ENCODE assay signal across 8 cellular contexts in the genomic region with DNA sequence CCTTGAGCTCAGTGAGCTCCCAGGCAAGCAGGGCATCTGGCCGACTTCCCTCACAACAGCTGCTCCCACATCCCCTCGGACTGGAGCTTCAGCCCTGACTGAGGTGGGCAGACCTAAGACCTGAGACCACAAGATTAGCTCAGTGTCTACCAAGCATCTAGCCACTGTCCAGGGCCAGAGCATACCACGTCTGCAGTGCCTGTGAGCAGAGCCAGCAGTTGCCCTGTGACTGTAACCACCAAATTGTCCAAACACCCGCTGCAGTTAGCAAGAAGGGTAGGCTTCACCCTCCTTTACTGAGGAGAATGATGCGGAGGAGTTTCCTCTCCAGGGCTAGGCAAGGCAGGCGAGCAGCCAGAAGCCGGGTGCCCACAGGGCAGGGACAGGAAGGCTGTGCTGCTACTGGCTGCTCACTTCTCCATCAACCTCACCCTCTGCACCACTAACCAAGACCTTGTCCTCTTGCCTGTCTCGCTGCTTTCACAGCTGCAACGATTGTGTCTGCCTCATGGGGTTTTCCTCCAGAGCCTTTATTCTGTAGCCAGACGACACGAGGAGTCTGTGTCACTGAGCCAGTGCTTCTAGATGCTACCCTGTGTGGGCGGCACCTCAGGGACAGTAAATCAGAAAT. TPM values are rescaled to one million over a fixed set of nuclear protein-coding genes. Genes with fewer than 3 reads are reported as not detected.
DNase-seq lines count a peak whose midpoint lies in the region; ATAC-seq and TF ChIP-seq lines count a peak whose summit lies in the region.

No MANE protein-coding gene starts in this region.

- TF ChIP-seq CTCF in uterus (IDR thresholded peaks at IDR 0.05), result no peak

- H3K4me1 ChIP-seq in uterus, result no peaks in the 10 kb centered on the region

- TF ChIP-seq POLR2A in uterus (IDR thresholded peaks at IDR 0.05), result no peak

- H3K27me3 ChIP-seq in uterus, result no peaks in the 10 kb centered on the region

- no peaks in the 10 kb centered on the region for H3K36me3 ChIP-seq in uterus

- peak overlapping the region; percentile 90 for H3K27ac Mint-ChIP-seq in activated CD4-positive, alpha-beta T cell treated with anti-CD3 and anti-CD28 coated beads, Interleukin-2, amount 10 ng/mL, durations not matched to agents 24 days and 14 days

- no peak overlapping the region for H3K4me3 ChIP-seq in uterus

- intact Hi-C loops in activated CD4-positive, alpha-beta T cell treated with anti-CD3 and anti-CD28 coated beads, Interleukin-2, amount 10 ng/mL, durations not matched to agents 24 days and 14 days (cut with micrococcal nuclease), result no loop called here
- intact Hi-C loops in uterus (cut with DNase I; ENCODE audit: low total_unique reads), result no loop called here

- peaks cover 40% of the 10 kb centered on the region for H3K4me1 Mint-ChIP-seq in activated CD4-positive, alpha-beta T cell treated with anti-CD3 and anti-CD28 coated beads, Interleukin-2, amount 10 ng/mL, durations not matched to agents 24 days and 14 days

- ATAC-seq in GM21360 (IDR thresholded peaks at IDR 0.05; ENCODE audit: unreplicated experiment), result peak; percentile 54
- ATAC-seq in GM18867 (IDR thresholded peaks at IDR 0.05; ENCODE audit: unreplicated experiment), result no peak
- ATAC-seq in HG02623 (IDR thresholded peaks at IDR 0.05; ENCODE audit: unreplicated experiment), result no peak
- no peak for ATAC-seq in HG03439 (IDR thresholded peaks at IDR 0.05; ENCODE audit: unreplicated experiment)

- H3K27ac ChIP-seq in uterus, result no peak overlapping the region

- no peaks in the 10 kb centered on the region for H3K27me3 Mint-ChIP-seq in activated CD4-positive, alpha-beta T cell treated with anti-CD3 and anti-CD28 coated beads, Interleukin-2, amount 10 ng/mL, durations not matched to agents 24 days and 14 days

- H3K9me3 ChIP-seq in uterus, result no peaks in the 10 kb centered on the region

- no peaks in the 10 kb centered on the region for H3K9me3 Mint-ChIP-seq in activated CD4-positive, alpha-beta T cell treated with anti-CD3 and anti-CD28 coated beads, Interleukin-2, amount 10 ng/mL, durations not matched to agents 24 days and 14 days

- peak; percentile 85 for DNase-seq in activated CD4-positive, alpha-beta T cell treated with anti-CD3 and anti-CD28 coated beads, Interleukin-2, amount 10 ng/mL, durations not matched to agents 24 days and 14 days
- peak; percentile 13 for DNase-seq in effector CD8-positive, alpha-beta T cell (lab: John Stamatoyannopoulos, UW)
- peak in 2 of 3 donors; percentile 23 to 24 for DNase-seq in stimulated activated CD4-positive, alpha-beta T cell treated with anti-CD3 and anti-CD28 coated beads, TNF-alpha, amount 100 ng/mL, for 1 hour (ENCODE audit: low read depth in 3 of 3, low spot score in 1 of 3)
- no peak for DNase-seq in uterus

- peaks cover 36% of the 10 kb centered on the region for H3K36me3 Mint-ChIP-seq in activated CD4-positive, alpha-beta T cell treated with anti-CD3 and anti-CD28 coated beads, Interleukin-2, amount 10 ng/mL, durations not matched to agents 24 days and 14 days (ENCODE audit: low read depth)

- H3K4me3 Mint-ChIP-seq in activated CD4-positive, alpha-beta T cell treated with anti-CD3 and anti-CD28 coated beads, Interleukin-2, amount 10 ng/mL, durations not matched to agents 24 days and 14 days, result peak overlapping the region; percentile 65

RNA-seq across cellular contexts. Expression of gene ANAPC7, which starts 53.9 kb away (rescaled TPM):
- total RNA-seq in activated CD4-positive, alpha-beta T cell treated with anti-CD3 and anti-CD28 coated beads, Interleukin-2, amount 10 ng/mL, durations not matched to agents 24 days and 14 days, result 71.4 and 77.4 TPM in 2 replicates
- total RNA-seq in uterus, result 10 to 100 TPM; 40.0 to 68.1 (median 63.5) TPM

Comparison
In these comparisons a context has a peak if more than half of its experiments do, and no peak if none do; other contexts are left out.
1. DNase-seq: peak in activated CD4-positive, alpha-beta T cell treated with anti-CD3 and anti-CD28 coated beads, Interleukin-2, amount 10 ng/mL, durations not matched to agents 24 days and 14 days (single experiment), effector CD8-positive, alpha-beta T cell (single experiment) and stimulated activated CD4-positive, alpha-beta T cell treated with anti-CD3 and anti-CD28 coated beads, TNF-alpha, amount 100 ng/mL, for 1 hour (2 of 3); none in uterus (0 of 2).